Comparison of ENCODE assay signal across 10 cellular contexts in the genomic region with DNA sequence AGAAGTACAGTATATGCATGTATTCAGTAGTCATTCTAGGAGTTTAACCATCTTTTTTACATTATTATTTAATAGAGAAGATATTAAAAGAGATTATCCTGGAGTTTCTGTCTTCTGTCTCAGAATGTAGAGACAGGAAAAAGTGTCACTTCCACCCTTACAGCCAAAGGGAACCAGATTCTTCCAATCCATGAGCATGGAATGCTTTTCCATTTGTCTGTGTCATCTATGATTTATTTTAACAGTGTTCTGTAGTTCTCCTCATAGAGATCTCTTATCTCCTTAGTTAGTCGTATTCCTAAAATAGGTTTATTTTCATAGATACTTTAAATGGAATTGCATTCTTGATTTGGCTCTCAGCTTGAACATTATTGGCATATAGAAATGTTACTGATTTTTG.
"Had no signal": no experiment of that assay in that cellular context is flagged by ENCODE, and none has a peak within 500 bp of the region (broad histone marks: within the 10 kb centered on the region; RNA-seq: fewer than 3 reads in every experiment).

No MANE protein-coding gene starts in this region.

- H3K27ac Mint-ChIP-seq: HFFc6 had no signal

- H3K9me3 ChIP-seq: HAP-1 had no signal

- H3K4me1 ChIP-seq: HAP-1 had no signal

- H3K36me3 ChIP-seq: HAP-1 had no signal

- DNase-seq: GM23248, GOT3, H7, HFFc6, IMR-90, KG1 had no signal

- H3K4me3 Mint-ChIP-seq: HFFc6 had no signal

- ATAC-seq: HCT116, K562 had no signal

- H3K27ac ChIP-seq: GM23248 had no signal

- FAIRE-seq: HTR-8/SVneo, K562 had no signal

- H3K4me3 ChIP-seq: GM23248, HAP-1, K562 had no signal

- H2AFZ ChIP-seq: GM23248 had no signal

- H3K9ac ChIP-seq: GM23248 had no signal
